2 cellular contexts compared by ENCODE assay signal in genomic region chr2:174704647-174705046, GRCh38.
TF ChIP-seq lines count a peak whose summit lies in the region.

No MANE protein-coding gene starts in this region.

TF ChIP-seq in liver, 16 proteins besides CTCF, POLR2A, EP300 and RAD21 (continued from another document):
- TF ChIP-seq ZBTB33 (IDR thresholded peaks at IDR 0.05): no peak
- TF ChIP-seq, protein P1, sequence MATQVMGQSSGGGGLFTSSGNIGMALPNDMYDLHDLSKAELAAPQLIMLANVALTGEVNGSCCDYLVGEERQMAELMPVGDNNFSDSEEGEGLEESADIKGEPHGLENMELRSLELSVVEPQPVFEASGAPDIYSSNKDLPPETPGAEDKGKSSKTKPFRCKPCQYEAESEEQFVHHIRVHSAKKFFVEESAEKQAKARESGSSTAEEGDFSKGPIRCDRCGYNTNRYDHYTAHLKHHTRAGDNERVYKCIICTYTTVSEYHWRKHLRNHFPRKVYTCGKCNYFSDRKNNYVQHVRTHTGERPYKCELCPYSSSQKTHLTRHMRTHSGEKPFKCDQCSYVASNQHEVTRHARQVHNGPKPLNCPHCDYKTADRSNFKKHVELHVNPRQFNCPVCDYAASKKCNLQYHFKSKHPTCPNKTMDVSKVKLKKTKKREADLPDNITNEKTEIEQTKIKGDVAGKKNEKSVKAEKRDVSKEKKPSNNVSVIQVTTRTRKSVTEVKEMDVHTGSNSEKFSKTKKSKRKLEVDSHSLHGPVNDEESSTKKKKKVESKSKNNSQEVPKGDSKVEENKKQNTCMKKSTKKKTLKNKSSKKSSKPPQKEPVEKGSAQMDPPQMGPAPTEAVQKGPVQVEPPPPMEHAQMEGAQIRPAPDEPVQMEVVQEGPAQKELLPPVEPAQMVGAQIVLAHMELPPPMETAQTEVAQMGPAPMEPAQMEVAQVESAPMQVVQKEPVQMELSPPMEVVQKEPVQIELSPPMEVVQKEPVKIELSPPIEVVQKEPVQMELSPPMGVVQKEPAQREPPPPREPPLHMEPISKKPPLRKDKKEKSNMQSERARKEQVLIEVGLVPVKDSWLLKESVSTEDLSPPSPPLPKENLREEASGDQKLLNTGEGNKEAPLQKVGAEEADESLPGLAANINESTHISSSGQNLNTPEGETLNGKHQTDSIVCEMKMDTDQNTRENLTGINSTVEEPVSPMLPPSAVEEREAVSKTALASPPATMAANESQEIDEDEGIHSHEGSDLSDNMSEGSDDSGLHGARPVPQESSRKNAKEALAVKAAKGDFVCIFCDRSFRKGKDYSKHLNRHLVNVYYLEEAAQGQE (IDR thresholded peaks at IDR 0.05): no peak
- no peak for TF ChIP-seq ATF3 (IDR thresholded peaks at IDR 0.05)

TF ChIP-seq in HepG2, 621 proteins besides CTCF, POLR2A, EP300 and RAD21 (continued from another document):
- TF ChIP-seq, protein P2, sequence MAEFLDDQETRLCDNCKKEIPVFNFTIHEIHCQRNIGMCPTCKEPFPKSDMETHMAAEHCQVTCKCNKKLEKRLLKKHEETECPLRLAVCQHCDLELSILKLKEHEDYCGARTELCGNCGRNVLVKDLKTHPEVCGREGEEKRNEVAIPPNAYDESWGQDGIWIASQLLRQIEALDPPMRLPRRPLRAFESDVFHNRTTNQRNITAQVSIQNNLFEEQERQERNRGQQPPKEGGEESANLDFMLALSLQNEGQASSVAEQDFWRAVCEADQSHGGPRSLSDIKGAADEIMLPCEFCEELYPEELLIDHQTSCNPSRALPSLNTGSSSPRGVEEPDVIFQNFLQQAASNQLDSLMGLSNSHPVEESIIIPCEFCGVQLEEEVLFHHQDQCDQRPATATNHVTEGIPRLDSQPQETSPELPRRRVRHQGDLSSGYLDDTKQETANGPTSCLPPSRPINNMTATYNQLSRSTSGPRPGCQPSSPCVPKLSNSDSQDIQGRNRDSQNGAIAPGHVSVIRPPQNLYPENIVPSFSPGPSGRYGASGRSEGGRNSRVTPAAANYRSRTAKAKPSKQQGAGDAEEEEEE (CRISPR knock-in tag; IDR thresholded peaks at IDR 0.05; ENCODE audit: borderline replicate concordance): no peak
- no peak for TF ChIP-seq ZNF44 (CRISPR knock-in tag; IDR thresholded peaks at IDR 0.05)
- TF ChIP-seq, protein P3, sequence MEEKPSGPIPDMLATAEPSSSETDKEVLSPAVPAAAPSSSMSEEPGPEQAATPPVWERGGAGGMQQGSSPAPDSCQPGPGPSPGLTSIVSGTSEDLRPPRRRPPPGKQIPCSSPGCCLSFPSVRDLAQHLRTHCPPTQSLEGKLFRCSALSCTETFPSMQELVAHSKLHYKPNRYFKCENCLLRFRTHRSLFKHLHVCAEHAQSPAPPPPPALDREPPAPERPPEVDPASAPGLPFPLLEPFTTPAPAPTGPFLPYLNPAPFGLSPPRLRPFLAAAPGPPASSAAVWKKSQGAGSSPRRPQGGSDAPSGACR (CRISPR knock-in tag; IDR thresholded peaks at IDR 0.05): no peak
- TF ChIP-seq ZNF749 (CRISPR knock-in tag; IDR thresholded peaks at IDR 0.05; ENCODE audit: borderline replicate concordance): no peak
- TF ChIP-seq, protein P4, sequence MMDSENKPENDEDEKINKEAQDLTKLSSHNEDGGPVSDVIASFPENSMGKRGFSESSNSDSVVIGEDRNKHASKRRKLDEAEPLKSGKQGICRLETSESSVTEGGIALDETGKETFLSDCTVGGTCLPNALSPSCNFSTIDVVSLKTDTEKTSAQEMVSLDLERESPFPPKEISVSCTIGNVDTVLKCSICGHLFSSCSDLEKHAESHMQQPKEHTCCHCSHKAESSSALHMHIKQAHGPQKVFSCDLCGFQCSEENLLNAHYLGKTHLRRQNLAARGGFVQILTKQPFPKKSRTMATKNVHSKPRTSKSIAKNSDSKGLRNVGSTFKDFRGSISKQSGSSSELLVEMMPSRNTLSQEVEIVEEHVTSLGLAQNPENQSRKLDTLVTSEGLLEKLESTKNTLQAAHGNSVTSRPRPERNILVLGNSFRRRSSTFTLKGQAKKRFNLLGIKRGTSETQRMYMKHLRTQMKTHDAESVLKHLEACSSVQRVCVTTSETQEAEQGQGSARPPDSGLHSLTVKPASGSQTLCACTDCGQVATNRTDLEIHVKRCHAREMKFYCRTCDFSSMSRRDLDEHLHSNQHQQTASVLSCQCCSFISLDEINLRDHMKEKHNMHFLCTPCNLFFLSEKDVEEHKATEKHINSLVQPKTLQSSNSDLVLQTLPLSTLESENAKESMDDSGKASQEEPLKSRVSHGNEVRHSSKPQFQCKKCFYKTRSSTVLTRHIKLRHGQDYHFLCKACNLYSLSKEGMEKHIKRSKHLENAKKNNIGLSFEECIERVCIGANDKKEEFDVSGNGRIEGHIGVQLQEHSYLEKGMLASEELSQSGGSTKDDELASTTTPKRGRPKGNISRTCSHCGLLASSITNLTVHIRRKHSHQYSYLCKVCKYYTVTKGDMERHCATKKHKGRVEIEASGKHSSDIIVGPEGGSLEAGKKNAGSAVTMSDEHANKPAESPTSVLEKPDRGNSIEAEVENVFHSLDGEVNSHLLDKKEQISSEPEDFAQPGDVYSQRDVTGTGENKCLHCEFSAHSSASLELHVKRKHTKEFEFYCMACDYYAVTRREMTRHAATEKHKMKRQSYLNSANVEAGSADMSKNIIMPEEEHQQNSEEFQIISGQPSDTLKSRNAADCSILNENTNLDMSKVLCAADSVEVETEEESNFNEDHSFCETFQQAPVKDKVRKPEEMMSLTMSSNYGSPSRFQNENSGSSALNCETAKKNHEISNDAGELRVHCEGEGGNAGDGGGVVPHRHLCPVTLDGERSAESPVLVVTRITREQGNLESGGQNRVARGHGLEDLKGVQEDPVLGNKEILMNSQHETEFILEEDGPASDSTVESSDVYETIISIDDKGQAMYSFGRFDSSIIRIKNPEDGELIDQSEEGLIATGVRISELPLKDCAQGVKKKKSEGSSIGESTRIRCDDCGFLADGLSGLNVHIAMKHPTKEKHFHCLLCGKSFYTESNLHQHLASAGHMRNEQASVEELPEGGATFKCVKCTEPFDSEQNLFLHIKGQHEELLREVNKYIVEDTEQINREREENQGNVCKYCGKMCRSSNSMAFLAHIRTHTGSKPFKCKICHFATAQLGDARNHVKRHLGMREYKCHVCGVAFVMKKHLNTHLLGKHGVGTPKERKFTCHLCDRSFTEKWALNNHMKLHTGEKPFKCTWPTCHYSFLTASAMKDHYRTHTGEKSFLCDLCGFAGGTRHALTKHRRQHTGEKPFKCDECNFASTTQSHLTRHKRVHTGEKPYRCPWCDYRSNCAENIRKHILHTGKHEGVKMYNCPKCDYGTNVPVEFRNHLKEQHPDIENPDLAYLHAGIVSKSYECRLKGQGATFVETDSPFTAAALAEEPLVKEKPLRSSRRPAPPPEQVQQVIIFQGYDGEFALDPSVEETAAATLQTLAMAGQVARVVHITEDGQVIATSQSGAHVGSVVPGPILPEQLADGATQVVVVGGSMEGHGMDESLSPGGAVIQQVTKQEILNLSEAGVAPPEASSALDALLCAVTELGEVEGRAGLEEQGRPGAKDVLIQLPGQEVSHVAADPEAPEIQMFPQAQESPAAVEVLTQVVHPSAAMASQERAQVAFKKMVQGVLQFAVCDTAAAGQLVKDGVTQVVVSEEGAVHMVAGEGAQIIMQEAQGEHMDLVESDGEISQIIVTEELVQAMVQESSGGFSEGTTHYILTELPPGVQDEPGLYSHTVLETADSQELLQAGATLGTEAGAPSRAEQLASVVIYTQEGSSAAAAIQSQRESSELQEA (CRISPR knock-in tag; IDR thresholded peaks at IDR 0.05; ENCODE audit: not compliant biosample characterization): no peak
- no peak for TF ChIP-seq TOE1 (CRISPR knock-in tag; IDR thresholded peaks at IDR 0.05)
- no peak for TF ChIP-seq ZNF772 (CRISPR knock-in tag; IDR thresholded peaks at IDR 0.05)
